ENCODE assay signal across 18 cellular contexts in genomic region chr15:62524848-62525247, GRCh38.
"Had no signal": no experiment of that assay in that cellular context is flagged by ENCODE, and none has a peak within 500 bp of the region (broad histone marks: within the 10 kb centered on the region; RNA-seq: fewer than 3 reads in every experiment).

No MANE protein-coding gene starts in this region.

- H3K4me1 ChIP-seq: adrenal gland, esophagus muscularis mucosa, prostate gland, right lobe of liver had no signal

- H3K4me3 ChIP-seq: adrenal gland, esophagus muscularis mucosa, gastrocnemius medialis, heart right ventricle, lung, prostate gland, right lobe of liver had no signal

- ATAC-seq: activated T-cell treated with anti-CD3 and anti-CD28 coated beads, Interleukin-2, amount 50 U/mL, for 4 hours; heart right ventricle; left cardiac atrium; right lobe of liver had no signal

- DNase-seq: activated CD4-positive, alpha-beta memory T cell treated with anti-CD3 and anti-CD28 coated beads for 36 hours; activated CD4-positive, alpha-beta T cell treated with anti-CD3 and anti-CD28 coated beads for 1 hour; activated effector memory CD4-positive, alpha-beta T cell treated with Interleukin-2 at 50 U/mL for 16 hours; activated T-cell treated with anti-CD3 and anti-CD28 coated beads, Interleukin-2, amount 50 U/mL, for 4 hours; adrenal gland; caudate nucleus; gastrocnemius medialis; heart right ventricle; left cardiac atrium; right lobe of liver had no signal

- H3K36me3 ChIP-seq: adrenal gland, esophagus muscularis mucosa, gastrocnemius medialis, heart right ventricle, prostate gland, right lobe of liver had no signal

- H3K27ac ChIP-seq: adrenal gland, esophagus muscularis mucosa, gastrocnemius medialis, heart right ventricle, prostate gland, right lobe of liver, VCaP had no signal

- H3K4me1 Mint-ChIP-seq: activated naive CD4-positive, alpha-beta T cell treated with anti-CD3 and anti-CD28 coated beads, Interleukin-2, amount 50 U/mL, for 24 hours had no signal

- H3K4me3 Mint-ChIP-seq: activated CD4-positive, alpha-beta memory T cell treated with anti-CD3 and anti-CD28 coated beads for 36 hours; activated naive CD4-positive, alpha-beta T cell treated with anti-CD3 and anti-CD28 coated beads, Interleukin-2, amount 50 U/mL, for 24 hours; activated T-cell treated with anti-CD3 and anti-CD28 coated beads, Interleukin-2, amount 50 U/mL, for 4 hours; neural crest cell; stimulated activated naive CD8-positive, alpha-beta T cell treated with anti-CD3 and anti-CD28 coated beads, Interleukin-15, Interleukin-2, amounts not matched to agents 100 ng/mL and 50 ng/mL, for 24 hours had no signal

- FAIRE-seq: colon had no signal

- H3K9me3 ChIP-seq: adrenal gland, esophagus muscularis mucosa, gastrocnemius medialis, heart right ventricle, prostate gland, right lobe of liver had no signal

- H3K9me3 Mint-ChIP-seq: activated naive CD4-positive, alpha-beta T cell treated with anti-CD3 and anti-CD28 coated beads, Interleukin-2, amount 50 U/mL, for 24 hours; activated T-cell treated with anti-CD3 and anti-CD28 coated beads, Interleukin-2, amount 50 U/mL, for 4 hours; neural crest cell; stimulated activated naive CD8-positive, alpha-beta T cell treated with anti-CD3 and anti-CD28 coated beads, Interleukin-15, Interleukin-2, amounts not matched to agents 100 ng/mL and 50 ng/mL, for 24 hours had no signal

- H3K36me3 Mint-ChIP-seq: activated CD4-positive, alpha-beta memory T cell treated with anti-CD3 and anti-CD28 coated beads for 36 hours; activated naive CD4-positive, alpha-beta T cell treated with anti-CD3 and anti-CD28 coated beads, Interleukin-2, amount 50 U/mL, for 24 hours had no signal

- H3K27ac Mint-ChIP-seq: activated CD4-positive, alpha-beta memory T cell treated with anti-CD3 and anti-CD28 coated beads for 36 hours; activated naive CD4-positive, alpha-beta T cell treated with anti-CD3 and anti-CD28 coated beads, Interleukin-2, amount 50 U/mL, for 24 hours; stimulated activated naive CD8-positive, alpha-beta T cell treated with anti-CD3 and anti-CD28 coated beads, Interleukin-15, Interleukin-2, amounts not matched to agents 100 ng/mL and 50 ng/mL, for 24 hours had no signal

- H3K27me3 ChIP-seq: adrenal gland, esophagus muscularis mucosa, gastrocnemius medialis, heart right ventricle, right lobe of liver had no signal
